Comparison of ENCODE assay signal across 15 cellular contexts in the genomic region with DNA sequence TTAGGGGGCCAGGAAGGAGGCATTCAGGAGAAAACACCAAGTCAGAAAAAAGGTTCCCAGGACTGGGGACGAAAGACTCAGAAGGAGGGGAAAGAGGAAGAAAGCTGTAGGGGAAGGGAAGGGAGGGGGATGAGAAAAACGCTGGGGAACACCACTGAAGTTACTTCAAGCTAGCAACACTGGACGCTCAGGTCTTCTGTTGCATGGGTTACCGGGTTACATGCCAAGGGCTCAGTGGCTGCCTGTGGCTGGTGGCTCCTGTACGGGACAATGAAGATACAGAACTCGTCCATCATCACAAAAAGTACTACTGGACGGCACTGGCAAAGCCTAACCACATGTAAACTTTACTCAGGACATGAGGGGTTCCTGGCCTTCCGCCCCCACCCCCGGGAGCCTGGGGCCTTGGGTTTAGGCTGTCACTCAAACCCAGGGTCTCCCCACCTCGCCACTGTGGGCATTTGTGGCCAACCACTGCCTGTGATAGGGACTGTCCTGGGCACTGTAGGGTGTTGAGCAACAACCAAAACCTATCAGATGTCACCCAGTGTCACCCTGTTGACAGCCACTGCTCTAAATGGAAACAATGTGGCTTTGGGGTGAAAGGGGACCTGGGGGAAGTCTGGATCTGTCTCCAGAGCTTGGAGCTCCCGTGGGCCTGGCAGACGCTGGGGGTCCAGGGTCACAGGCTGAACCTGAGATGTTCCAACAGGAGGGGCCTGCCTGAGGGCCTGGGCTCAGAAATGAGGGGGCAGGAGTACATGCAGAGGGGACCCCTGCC. TPM values are rescaled to one million over a fixed set of nuclear protein-coding genes. Genes with fewer than 3 reads are reported as not detected.
DNase-seq lines count a peak whose midpoint lies in the region; ATAC-seq and TF ChIP-seq lines count a peak whose summit lies in the region.
"Had no signal": no experiment of that assay in that cellular context is flagged by ENCODE, and none has a peak within 500 bp of the region (broad histone marks: within the 10 kb centered on the region; RNA-seq: fewer than 3 reads in every experiment).

No MANE protein-coding gene starts in this region.

- H3K4me3 Mint-ChIP-seq in stimulated activated naive CD8-positive, alpha-beta T cell treated with anti-CD3 and anti-CD28 coated beads, Interleukin-15, Interleukin-2, amounts not matched to agents 100 ng/mL and 50 ng/mL, for 24 hours = no peak overlapping the region
- H3K4me3 Mint-ChIP-seq in stimulated activated naive CD8-positive, alpha-beta T cell treated with anti-CD3 and anti-CD28 coated beads, Interleukin-15, amount 100 ng/mL, for 72 hours = no peak overlapping the region
- no peak overlapping the region for H3K4me3 Mint-ChIP-seq in Calu3 (ENCODE audit: low read depth, unreplicated experiment)
- H3K4me3 Mint-ChIP-seq: activated CD8-positive, alpha-beta T cell treated with anti-CD3 and anti-CD28 coated beads, Interleukin-2, amount 10 ng/mL, durations not matched to agents 7 days and 5 days; activated naive CD8-positive, alpha-beta T cell treated with anti-CD3 and anti-CD28 coated beads, Interleukin-2, amount 10 ng/mL, durations not matched to agents 7 days and 5 days; T-cell had no signal

- H3K27ac ChIP-seq in caudate nucleus (ENCODE audit: low read depth, low read length) (peak overlapping the region; percentile 36), muscle layer of duodenum (ENCODE audit: low read length) (peak overlapping the region; percentile 31)

- no peak overlapping the region for H3K4me3 ChIP-seq in muscle layer of duodenum (ENCODE audit: low read depth in 1 of 2, low read length in 2 of 2)
- H3K4me3 ChIP-seq: thoracic aorta had no signal

- no peaks in the 10 kb centered on the region for H3K9me3 ChIP-seq in muscle layer of duodenum (ENCODE audit: control insufficient read depth in 1 of 2, low read length in 2 of 2)
- H3K9me3 ChIP-seq: thoracic aorta had no signal

- no peak for DNase-seq in stimulated activated naive CD8-positive, alpha-beta T cell treated with anti-CD3 and anti-CD28 coated beads, Interleukin-15, amount 100 ng/mL, for 72 hours
- no peak for DNase-seq in caudate nucleus (lab: John Stamatoyannopoulos, UW)
- no peak for DNase-seq in Calu3
- no peak for DNase-seq in COR-L47 (lab: John Stamatoyannopoulos, UW)
- DNase-seq: activated CD8-positive, alpha-beta T cell treated with anti-CD3 and anti-CD28 coated beads, Interleukin-2, amount 10 ng/mL, durations not matched to agents 7 days and 5 days; activated naive CD8-positive, alpha-beta T cell treated with anti-CD3 and anti-CD28 coated beads, Interleukin-2, amount 10 ng/mL, durations not matched to agents 7 days and 5 days; cortex of kidney; NCI-H1092 treated with DMSO at 0.1 percent for 48 hours; NCI-H526 treated with DMSO at 0.1 percent for 48 hours had no signal

- H3K9me3 Mint-ChIP-seq in stimulated activated naive CD8-positive, alpha-beta T cell treated with anti-CD3 and anti-CD28 coated beads, Interleukin-15, Interleukin-2, amounts not matched to agents 100 ng/mL and 50 ng/mL, for 24 hours = no peaks in the 10 kb centered on the region
- H3K9me3 Mint-ChIP-seq in stimulated activated naive CD8-positive, alpha-beta T cell treated with anti-CD3 and anti-CD28 coated beads, Interleukin-15, amount 100 ng/mL, for 72 hours = no peaks in the 10 kb centered on the region
- no peaks in the 10 kb centered on the region for H3K9me3 Mint-ChIP-seq in Calu3 (ENCODE audit: low read depth, unreplicated experiment)
- H3K9me3 Mint-ChIP-seq: activated naive CD8-positive, alpha-beta T cell treated with anti-CD3 and anti-CD28 coated beads, Interleukin-2, amount 10 ng/mL, durations not matched to agents 7 days and 5 days; T-cell had no signal

- no peak for TF ChIP-seq CTCF in Calu3 (IDR thresholded peaks at IDR 0.05; ENCODE audit: unreplicated experiment)

- CTCF ChIA-PET in Calu3 (lab: Charles Lee) = no interaction called here

- intact Hi-C loops in Calu3 (cut with micrococcal nuclease; ENCODE audit: unreplicated experiment) = no loop called here

- H3K36me3 ChIP-seq in muscle layer of duodenum (ENCODE audit: control insufficient read depth in 1 of 2, insufficient read depth in 2 of 2, low read length in 2 of 2) = no peaks in the 10 kb centered on the region
- H3K36me3 ChIP-seq: thoracic aorta had no signal

- no peak for ATAC-seq in stimulated activated naive CD8-positive, alpha-beta T cell treated with anti-CD3 and anti-CD28 coated beads, Interleukin-15, amount 100 ng/mL, for 72 hours
- ATAC-seq in HG03442 (IDR thresholded peaks at IDR 0.05; ENCODE audit: unreplicated experiment) (no peak), HG02571 (IDR thresholded peaks at IDR 0.05; ENCODE audit: unreplicated experiment) (no peak)
- ATAC-seq: activated CD8-positive, alpha-beta T cell treated with anti-CD3 and anti-CD28 coated beads, Interleukin-2, amount 10 ng/mL, durations not matched to agents 7 days and 5 days; T-cell had no signal

- BruUV-seq in Calu3 (replicated peaks; lab: Mats Ljungman, UMichigan) = no TSS peak

- H3K27me3 ChIP-seq in muscle layer of duodenum (ENCODE audit: low read depth, low read length) = no peaks in the 10 kb centered on the region

- no peaks in the 10 kb centered on the region for H3K36me3 Mint-ChIP-seq in stimulated activated naive CD8-positive, alpha-beta T cell treated with anti-CD3 and anti-CD28 coated beads, Interleukin-15, Interleukin-2, amounts not matched to agents 100 ng/mL and 50 ng/mL, for 24 hours (ENCODE audit: low read depth)
- peaks cover 4% of the 10 kb centered on the region for H3K36me3 Mint-ChIP-seq in Calu3 (ENCODE audit: insufficient read depth, unreplicated experiment)
- H3K36me3 Mint-ChIP-seq: activated naive CD8-positive, alpha-beta T cell treated with anti-CD3 and anti-CD28 coated beads, Interleukin-2, amount 10 ng/mL, durations not matched to agents 7 days and 5 days; T-cell had no signal

- H3K27me3 Mint-ChIP-seq in stimulated activated naive CD8-positive, alpha-beta T cell treated with anti-CD3 and anti-CD28 coated beads, Interleukin-15, Interleukin-2, amounts not matched to agents 100 ng/mL and 50 ng/mL, for 24 hours = no peaks in the 10 kb centered on the region
- no peaks in the 10 kb centered on the region for H3K27me3 Mint-ChIP-seq in stimulated activated naive CD8-positive, alpha-beta T cell treated with anti-CD3 and anti-CD28 coated beads, Interleukin-15, amount 100 ng/mL, for 72 hours
- no peaks in the 10 kb centered on the region for H3K27me3 Mint-ChIP-seq in Calu3 (ENCODE audit: unreplicated experiment)
- H3K27me3 Mint-ChIP-seq: activated naive CD8-positive, alpha-beta T cell treated with anti-CD3 and anti-CD28 coated beads, Interleukin-2, amount 10 ng/mL, durations not matched to agents 7 days and 5 days had no signal

- H3K4me1 ChIP-seq in muscle layer of duodenum (ENCODE audit: control insufficient read depth in 1 of 2, insufficient read depth in 2 of 2, low read length in 2 of 2) = peaks cover 0 to 8% of the 10 kb centered on the region in 2 donors

- H3K27ac Mint-ChIP-seq in stimulated activated naive CD8-positive, alpha-beta T cell treated with anti-CD3 and anti-CD28 coated beads, Interleukin-15, Interleukin-2, amounts not matched to agents 100 ng/mL and 50 ng/mL, for 24 hours = peak overlapping the region; percentile 26
- peak overlapping the region in 1 of 2 donors; percentile 85 for H3K27ac Mint-ChIP-seq in stimulated activated naive CD8-positive, alpha-beta T cell treated with anti-CD3 and anti-CD28 coated beads, Interleukin-15, amount 100 ng/mL, for 72 hours
- no peak overlapping the region for H3K27ac Mint-ChIP-seq in Calu3 (ENCODE audit: unreplicated experiment)
- H3K27ac Mint-ChIP-seq: activated naive CD8-positive, alpha-beta T cell treated with anti-CD3 and anti-CD28 coated beads, Interleukin-2, amount 10 ng/mL, durations not matched to agents 7 days and 5 days; T-cell had no signal

- no peaks in the 10 kb centered on the region for H3K4me1 Mint-ChIP-seq in stimulated activated naive CD8-positive, alpha-beta T cell treated with anti-CD3 and anti-CD28 coated beads, Interleukin-15, Interleukin-2, amounts not matched to agents 100 ng/mL and 50 ng/mL, for 24 hours (ENCODE audit: low read depth)
- H3K4me1 Mint-ChIP-seq in stimulated activated naive CD8-positive, alpha-beta T cell treated with anti-CD3 and anti-CD28 coated beads, Interleukin-15, amount 100 ng/mL, for 72 hours = no peaks in the 10 kb centered on the region
- no peaks in the 10 kb centered on the region for H3K4me1 Mint-ChIP-seq in Calu3 (ENCODE audit: low read depth, unreplicated experiment)
- H3K4me1 Mint-ChIP-seq: activated naive CD8-positive, alpha-beta T cell treated with anti-CD3 and anti-CD28 coated beads, Interleukin-2, amount 10 ng/mL, durations not matched to agents 7 days and 5 days; T-cell had no signal

RNA-seq across cellular contexts. Expression of a gene that starts 40.3 kb away (rescaled TPM):
- not detected in 2 replicates for total RNA-seq in Calu3 (2022)
